ENCODE assay signal across 7 cellular contexts in the genomic region with DNA sequence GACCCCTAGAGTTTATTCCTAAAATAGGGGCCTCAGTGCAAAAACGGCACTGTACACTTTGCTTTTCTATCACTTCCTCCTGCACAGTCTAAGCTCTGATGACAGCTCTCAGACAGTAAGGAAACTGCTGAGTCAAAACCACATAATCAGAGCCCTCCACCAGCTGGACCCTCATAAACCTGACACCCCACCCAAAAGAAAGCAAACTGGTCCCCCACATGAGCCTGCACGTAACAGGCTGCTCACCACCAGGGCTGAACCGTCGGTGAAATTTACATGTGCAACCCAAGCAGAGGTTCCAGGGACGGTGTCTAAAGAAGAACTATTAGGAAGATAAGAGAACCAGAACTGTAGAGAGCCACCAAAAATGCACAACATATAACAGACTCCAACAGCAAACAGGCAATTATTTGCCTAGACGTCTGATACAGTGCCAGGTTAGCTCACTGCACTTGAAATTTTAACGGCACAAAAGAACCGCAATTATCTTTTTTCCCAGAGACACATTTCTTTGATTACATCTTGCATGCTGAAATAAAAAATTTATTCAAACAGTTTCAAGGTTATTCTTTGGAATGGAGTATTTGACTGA. TPM values are rescaled to one million over a fixed set of nuclear protein-coding genes. Genes with fewer than 3 reads are reported as not detected.
A peak's percentile ranks its signal among the peaks of the same experiment; 100 is the strongest.
DNase-seq lines count a peak whose midpoint lies in the region; ATAC-seq and FAIRE-seq lines count a peak whose summit lies in the region.

No MANE protein-coding gene starts in this region.

- H3K9ac ChIP-seq in endocrine pancreas (ENCODE audit: control insufficient read depth, insufficient read depth, low read length), result no peak overlapping the region

- ATAC-seq in GM18858 (IDR thresholded peaks at IDR 0.05; ENCODE audit: unreplicated experiment) (peak; percentile 55), HG02623 (IDR thresholded peaks at IDR 0.05; ENCODE audit: unreplicated experiment) (peak; percentile 58)

- no peaks in the 10 kb centered on the region for H3K27me3 ChIP-seq in endocrine pancreas (ENCODE audit: control insufficient read depth, insufficient read depth, low read length)
- H3K27me3 ChIP-seq in small intestine (ENCODE audit: control insufficient read depth in 2 of 2, insufficient read depth in 2 of 2, low read length in 2 of 2), result no peaks in the 10 kb centered on the region

- peak overlapping the region; percentile 55 for H3K4me3 ChIP-seq in endocrine pancreas (ENCODE audit: control insufficient read depth, insufficient read depth, low read length)
- no peak overlapping the region for H3K4me3 ChIP-seq in small intestine (ENCODE audit: low read depth in 1 of 2, low read length in 2 of 2)

- H3K4me1 ChIP-seq in endocrine pancreas (ENCODE audit: control insufficient read depth, insufficient read depth, low read length) (peaks cover 38% of the 10 kb centered on the region), small intestine (ENCODE audit: control insufficient read depth in 2 of 2, insufficient read depth in 1 of 2, low read depth in 1 of 2, low read length in 1 of 2) (peaks cover 13 to 39% of the 10 kb centered on the region in 2 donors)

- WGBS in small intestine, 3 donors, result 8 to 30% (median 15%) methylated on average over 8 of the region's 8 CpGs

- peak; percentile 48 for DNase-seq in NCI-H2171 treated with DMSO at 0.1 percent for 48 hours (lab: John Stamatoyannopoulos, UW)
- DNase-seq in small intestine, result no peak
- DNase-seq in stimulated activated naive CD4-positive, alpha-beta T cell (lab: John Stamatoyannopoulos, UW), result no peak
- DNase-seq in iPS-NIHi7 (ENCODE audit: extremely low spot score), result no peak

- H3K36me3 ChIP-seq in endocrine pancreas (ENCODE audit: control insufficient read depth, insufficient read depth, low read length) (no peaks in the 10 kb centered on the region), small intestine (ENCODE audit: control insufficient read depth in 2 of 2, insufficient read depth in 2 of 2, low read length in 2 of 2) (no peaks in the 10 kb centered on the region)

- FAIRE-seq in small intestine (lab: Jason Lieb, UNC), result no peak

- no peaks in the 10 kb centered on the region for H3K9me3 ChIP-seq in endocrine pancreas (ENCODE audit: control insufficient read depth, low read length)
- no peaks in the 10 kb centered on the region for H3K9me3 ChIP-seq in small intestine (ENCODE audit: control insufficient read depth, low read depth)

- H3K27ac ChIP-seq in small intestine (ENCODE audit: low read depth in 1 of 2, low read length in 1 of 2), result peak overlapping the region; percentile 32 to 41

RNA-seq across cellular contexts. Expression of a gene that starts 19.6 kb away (rescaled TPM):
- polyA plus RNA-seq in small intestine, result 10 to 100 TPM in 2 of 3 donors, 1 to 10 TPM in 1; 7.6 to 12.3 (median 10.5) TPM
